9 cellular contexts compared by ENCODE assay signal in the genomic region with DNA sequence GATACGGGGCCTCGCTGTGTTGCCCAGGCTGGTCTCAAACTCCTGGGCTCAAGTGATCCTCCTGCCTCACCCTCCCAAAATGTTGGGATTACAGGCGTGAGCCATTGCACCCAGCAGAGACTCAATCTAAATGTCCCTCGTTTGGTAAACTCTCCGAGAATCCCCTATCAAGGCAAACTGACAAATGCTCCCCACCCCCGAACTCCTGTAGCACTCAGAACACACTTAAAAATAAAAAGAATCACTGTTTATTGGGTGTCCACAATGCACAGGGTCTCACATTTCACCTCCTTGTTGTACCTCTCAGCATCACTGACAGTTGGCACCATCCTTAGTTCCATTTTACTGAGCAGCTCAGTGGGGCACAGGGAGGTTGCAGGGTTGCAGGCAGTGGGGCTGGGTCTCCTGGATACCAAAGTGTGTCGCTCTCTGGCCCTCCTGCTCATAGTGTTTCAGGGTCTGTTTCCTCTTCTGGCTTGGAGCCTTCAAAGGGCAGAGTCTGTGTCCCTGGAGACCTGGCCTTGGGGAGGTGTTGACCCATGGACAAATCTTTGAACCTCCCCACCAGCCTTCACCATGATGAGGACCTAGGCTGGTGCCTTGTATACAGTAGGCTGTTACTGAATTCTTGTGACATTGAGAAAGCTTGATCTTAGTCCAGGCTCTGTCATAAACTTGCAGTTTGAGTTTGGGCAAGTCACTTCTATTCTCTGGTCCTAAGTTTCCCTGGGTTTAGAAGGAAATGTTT. TPM values are rescaled to one million over a fixed set of nuclear protein-coding genes. Genes with fewer than 3 reads are reported as not detected.
A peak's percentile ranks its signal among the peaks of the same experiment; 100 is the strongest.
DNase-seq lines count a peak whose midpoint lies in the region; ATAC-seq and TF ChIP-seq lines count a peak whose summit lies in the region.
"Had no signal": no experiment of that assay in that cellular context is flagged by ENCODE, and none has a peak within 500 bp of the region (broad histone marks: within the 10 kb centered on the region; RNA-seq: fewer than 3 reads in every experiment).

No MANE protein-coding gene starts in this region.

- no peak overlapping the region for H3K4me2 ChIP-seq in neural progenitor cell

- ATAC-seq in GM21447 (IDR thresholded peaks at IDR 0.05; ENCODE audit: unreplicated experiment) (peak; percentile 2), HG03457 (IDR thresholded peaks at IDR 0.05; ENCODE audit: unreplicated experiment) (no peak)

- H3K36me3 Mint-ChIP-seq in neural progenitor cell: no peaks in the 10 kb centered on the region
- H3K36me3 Mint-ChIP-seq: WTC11 had no signal

- no peak for TF ChIP-seq POLR2A in adrenal gland (IDR thresholded peaks at IDR 0.05)

- H3K27me3 ChIP-seq in adrenal gland (no peaks in the 10 kb centered on the region), neural progenitor cell (no peaks in the 10 kb centered on the region)

- H3K27me3 Mint-ChIP-seq in neural progenitor cell (ENCODE audit: insufficient read depth, low read depth): peaks cover 12% of the 10 kb centered on the region

- H3K4me1 ChIP-seq in adrenal gland (replicated peaks in 1 of 2) (peaks cover 11 to 22% of the 10 kb centered on the region in 2 donors), neural progenitor cell (peaks cover 18% of the 10 kb centered on the region)

- WGBS in adrenal gland, 4 donors: 72 to 73% (median 73%) methylated on average over 6 to 7 of the region's 7 CpGs

- no peak overlapping the region for H3K9ac ChIP-seq in neural progenitor cell

- H3K9me3 ChIP-seq in adrenal gland (replicated peaks in 1 of 3): no peaks in the 10 kb centered on the region
- no peaks in the 10 kb centered on the region for H3K9me3 ChIP-seq in neural progenitor cell (ENCODE audit: low read depth)

- peak overlapping the region in 4 of 5 donors; percentile 30 to 85 (median 78) for H3K27ac ChIP-seq in adrenal gland
- H3K27ac ChIP-seq in neural progenitor cell: no peak overlapping the region

- H3K9me3 Mint-ChIP-seq in neural progenitor cell: no peaks in the 10 kb centered on the region
- H3K9me3 Mint-ChIP-seq: WTC11 had no signal

- DNase-seq in ELF-1 (ENCODE audit: low read depth, low spot score) (peak; percentile 19), adrenal gland (peak in 1 of 7 donors; percentile 14), neural progenitor cell (ENCODE audit: low spot score) (no peak), RPMI8226 (no peak)
- no peak for DNase-seq in activated CD4-positive, CD25-positive, alpha-beta regulatory T cell treated with anti-CD3 and anti-CD28 coated beads, Interleukin-2, amount 50 U/mL, for 72 hours
- DNase-seq: foreskin melanocyte had no signal

- peak overlapping the region; percentile 52 for H3K4me3 Mint-ChIP-seq in neural progenitor cell
- H3K4me3 Mint-ChIP-seq: WTC11 had no signal

- H3K36me3 ChIP-seq in adrenal gland (replicated peaks in 1 of 2): no peaks in the 10 kb centered on the region
- H3K36me3 ChIP-seq in neural progenitor cell: no peaks in the 10 kb centered on the region

- intact Hi-C loops in adrenal gland (cut with DNase I): no loop called here

- H3K27ac Mint-ChIP-seq in neural progenitor cell: peak overlapping the region; percentile 79
- H3K27ac Mint-ChIP-seq: WTC11 had no signal

- TF ChIP-seq CTCF in adrenal gland (IDR thresholded peaks at IDR 0.05) (no peak), neural progenitor cell (IDR thresholded peaks at IDR 0.05) (no peak)

- no peaks in the 10 kb centered on the region for H4K20me1 ChIP-seq in neural progenitor cell (ENCODE audit: low read depth)

- no peak overlapping the region for H2AFZ ChIP-seq in neural progenitor cell (replicated peaks)

- H3K4me1 Mint-ChIP-seq in neural progenitor cell: peaks cover 54% of the 10 kb centered on the region

- no peaks in the 10 kb centered on the region for H3K79me2 ChIP-seq in neural progenitor cell (ENCODE audit: low read depth)

- H3K4me3 ChIP-seq in adrenal gland (no peak overlapping the region), neural progenitor cell (no peak overlapping the region)

- H3F3A ChIP-seq in neural progenitor cell (ENCODE audit: low read depth): peaks cover 6% of the 10 kb centered on the region

RNA-seq across cellular contexts. Expression of a gene that starts 8.6 kb away (rescaled TPM):
- total RNA-seq in adrenal gland: 10 to 100 TPM; 40.1 to 83.0 (median 58.5) TPM
- 10 to 100 TPM; 45.6 to 68.6 (median 49.0) TPM for polyA plus RNA-seq in adrenal gland
- 15.4 and 47.4 TPM in 2 replicates for total RNA-seq in neural progenitor cell (ENCODE audit: low replicate concordance)

RNA-seq across cellular contexts. Expression of a gene that starts 47.9 kb away (rescaled TPM):
- total RNA-seq in adrenal gland (100 to 1,000 TPM in 1 of 8 donors, 10 to 100 TPM in 7; 13.9 to 364 (median 54.8) TPM), neural progenitor cell (ENCODE audit: low replicate concordance) (32.7 and 44.8 TPM in 2 replicates)
- polyA plus RNA-seq in adrenal gland: 100 to 1,000 TPM in 1 of 3 donors, 10 to 100 TPM in 2; 53.7 to 101 (median 67.3) TPM
